9 cellular contexts compared by ENCODE assay signal in genomic region chr3:8658326-8659212, GRCh38. TPM values are rescaled to one million over a fixed set of nuclear protein-coding genes. Genes with fewer than 3 reads are reported as not detected.
DNase-seq lines count a peak whose midpoint lies in the region; ATAC-seq, FAIRE-seq and TF ChIP-seq lines count a peak whose summit lies in the region.
"Had no signal": no experiment of that assay in that cellular context is flagged by ENCODE, and none has a peak within 500 bp of the region (broad histone marks: within the 10 kb centered on the region; RNA-seq: fewer than 3 reads in every experiment).

No MANE protein-coding gene starts in this region.

- peaks cover 2% of the 10 kb centered on the region for H3K9me3 Mint-ChIP-seq in glutamatergic neuron (ENCODE audit: unreplicated experiment)

- no peak for FAIRE-seq in K562 (lab: Jason Lieb, UNC)

- POLR2A ChIA-PET in K562 (lab: Yijun Ruan, JAX), result no interaction called here

- H3K4me1 ChIP-seq in K562 (replicated peaks in 1 of 2; ENCODE audit: control insufficient read depth in 2 of 2, insufficient read depth in 2 of 2, low read length in 2 of 2), result no peaks in the 10 kb centered on the region; a peak in 2 of 5 replicates
- peaks cover 7% of the 10 kb centered on the region for H3K4me1 ChIP-seq in mucosa of descending colon (ENCODE audit: low read depth)

- H3K4me3 ChIP-seq in K562 (no peak overlapping the region), mucosa of descending colon (no peak overlapping the region)
- H3K4me3 ChIP-seq: suprapubic skin had no signal

- peaks cover 2% of the 10 kb centered on the region for H3K9me1 ChIP-seq in K562 (ENCODE audit: control insufficient read depth, insufficient read depth, low read length)

- H3K9ac ChIP-seq in K562 (ENCODE audit: insufficient read depth in 1 of 2, low read depth in 2 of 2, low read length in 2 of 2), result 0 out of 4 replicates have a peak overlapping the region, but pooled peaks of 1 of the 2 experiments have one; percentile 36

- no peaks in the 10 kb centered on the region for H3K36me3 Mint-ChIP-seq in glutamatergic neuron (ENCODE audit: unreplicated experiment)

- no peak overlapping the region for H2AFZ ChIP-seq in K562 (ENCODE audit: low read depth, low read length)

- TF ChIP-seq CTCF in K562 (IDR thresholded peaks at IDR 0.05 in 2 of 3, conservative IDR thresholded peaks at IDR 0.05 in 1 of 3; ENCODE audit: insufficient read depth in 2 of 3, low read depth in 1 of 3, low read length in 3 of 3) (no peak), mucosa of descending colon (IDR thresholded peaks at IDR 0.05) (no peak), glutamatergic neuron (IDR thresholded peaks at IDR 0.05; ENCODE audit: partially characterized antibody, unreplicated experiment) (no peak)

- no peaks in the 10 kb centered on the region for H3K79me2 ChIP-seq in K562 (ENCODE audit: control insufficient read depth, insufficient read depth, low read length)

- CTCF ChIA-PET in K562 (lab: Yijun Ruan, JAX; ENCODE audit: low intra/inter-chr PET ratio), result no interaction called here

- H4K20me1 ChIP-seq in K562 (replicated peaks; ENCODE audit: control insufficient read depth, insufficient read depth, low read length), result no peaks in the 10 kb centered on the region

- BruUV-seq in K562 (replicated peaks; lab: Mats Ljungman, UMichigan), result no TSS peak

- peak; percentile 67 for DNase-seq in H4 (ENCODE audit: low spot score)
- DNase-seq in M059J (ENCODE audit: low read depth), result peak; percentile 69
- DNase-seq in K562 (ENCODE audit: extremely low read depth in 1 of 4, low spot score in 3 of 4), result peak in 1 of 4 experiments; percentile 27
- DNase-seq in mucosa of descending colon, result peak in 2 of 3 donors; percentile 45 to 55
- no peak for DNase-seq in stimulated activated naive CD4-positive, alpha-beta T cell (lab: John Stamatoyannopoulos, UW)
- DNase-seq in glutamatergic neuron, result no peak
- no peak for DNase-seq in activated effector memory CD4-positive, alpha-beta T cell treated with anti-CD3 and anti-CD28 coated beads, Interleukin-2, amount 50 U/mL, for 16 hours

- H3K9me3 ChIP-seq in K562 (replicated peaks; ENCODE audit: control insufficient read depth, insufficient read depth, low read depth, low read length), result no peaks in the 10 kb centered on the region
- H3K9me3 ChIP-seq in mucosa of descending colon, result no peaks in the 10 kb centered on the region
- H3K9me3 ChIP-seq: suprapubic skin had no signal

- ATAC-seq in GM18499 (IDR thresholded peaks at IDR 0.05; ENCODE audit: insufficient read depth, unreplicated experiment) (peak; percentile 74), K562 (no peak), mucosa of descending colon (peak; percentile 82)

- H3K4me2 ChIP-seq in K562 (ENCODE audit: insufficient read depth, low read length), result no peak overlapping the region

- WGBS in K562 (ENCODE audit: insufficient coverage, low coverage, missing lambda C conversion rate), result 2% methylated on average over 11 of the region's 11 CpGs

- in situ Hi-C loops in K562 (cut with MboI), result no loop called here

- no peak for TF ChIP-seq POLR2A in K562 (conservative IDR thresholded peaks at IDR 0.05)

- H3K27ac ChIP-seq in K562 (ENCODE audit: extremely low read depth, low read depth, low read length), result no peak overlapping the region
- H3K27ac ChIP-seq: suprapubic skin had no signal

- no peak overlapping the region for H3K4me3 Mint-ChIP-seq in glutamatergic neuron (ENCODE audit: unreplicated experiment)

- intact Hi-C loops in K562 (cut with micrococcal nuclease) (no loop called here), mucosa of descending colon (cut with DNase I, micrococcal nuclease) (no loop called here)

- no peak overlapping the region for H3K27ac Mint-ChIP-seq in glutamatergic neuron (ENCODE audit: unreplicated experiment)

- TF ChIP-seq EP300 in K562 (IDR thresholded peaks at IDR 0.05; ENCODE audit: low read length), result no peak

- H3K27me3 Mint-ChIP-seq in glutamatergic neuron (ENCODE audit: unreplicated experiment), result no peaks in the 10 kb centered on the region

- H3K27me3 ChIP-seq in K562 (ENCODE audit: control insufficient read depth in 2 of 2, insufficient read depth in 2 of 2, low read length in 2 of 2), result peaks cover 13 to 60% of the 10 kb centered on the region in 2 experiments
- H3K27me3 ChIP-seq: suprapubic skin had no signal

- no peak for TF ChIP-seq RAD21 in K562 (CRISPR knock-in tag; conservative IDR thresholded peaks at IDR 0.05 in 1 of 2, IDR thresholded peaks at IDR 0.05 in 1 of 2)

- peaks cover 7% of the 10 kb centered on the region for H3K4me1 Mint-ChIP-seq in glutamatergic neuron (ENCODE audit: low read depth, unreplicated experiment)

- H3K36me3 ChIP-seq in K562 (ENCODE audit: control insufficient read depth, insufficient read depth, low read length), result no peaks in the 10 kb centered on the region
- H3K36me3 ChIP-seq in mucosa of descending colon (ENCODE audit: low read depth), result no peaks in the 10 kb centered on the region
- H3K36me3 ChIP-seq: suprapubic skin had no signal

TF ChIP-seq in K562, 482 proteins besides CTCF, POLR2A, EP300 and RAD21 (continues in another document):
- TF ChIP-seq CBX1 (IDR thresholded peaks at IDR 0.05; ENCODE audit: low read depth) (no peak), RFX1 (IDR thresholded peaks at IDR 0.05) (no peak), FOXO4 (CRISPR knock-in tag; IDR thresholded peaks at IDR 0.05) (no peak), BMI1 (IDR thresholded peaks at IDR 0.05; ENCODE audit: low read length) (no peak), RBFOX2 (IDR thresholded peaks at IDR 0.05; ENCODE audit: low read depth, low read length) (no peak), HDAC8 (tag; IDR thresholded peaks at IDR 0.05) (no peak), BRD9 (IDR thresholded peaks at IDR 0.05; ENCODE audit: low read depth, partially characterized antibody) (peak; percentile 84), ETS1 (conservative IDR thresholded peaks at IDR 0.05; ENCODE audit: control insufficient read depth, low read depth, low read length) (no peak), EHMT2 (IDR thresholded peaks at IDR 0.05) (no peak), NFE2 (IDR thresholded peaks at IDR 0.05; ENCODE audit: low read depth) (no peak), DLX4 (CRISPR knock-in tag; IDR thresholded peaks at IDR 0.05) (no peak), PML (IDR thresholded peaks at IDR 0.05; ENCODE audit: low read length) (no peak), U2AF1 (optimal IDR thresholded peaks at IDR 0.05; ENCODE audit: low read depth, low read length) (no peak), MEF2A (IDR thresholded peaks at IDR 0.05; ENCODE audit: control insufficient read depth, low read depth, low read length) (no peak), ZNF253 (CRISPR knock-in tag; conservative IDR thresholded peaks at IDR 0.05) (no peak), RBM25 (IDR thresholded peaks at IDR 0.05; ENCODE audit: low read depth, low read length, severe bottlenecking) (peak; percentile 80)

RNA-seq across cellular contexts. Expression of gene SSUH2, which starts 14.0 kb away (rescaled TPM):
- total RNA-seq in H4 (2014; rRNA removed; shearing (Covaris generic)), result 0.06 TPM in 1 of 2 replicates, not detected in the other
- total RNA-seq in M059J (2014; rRNA removed; shearing (Covaris generic)), result 0.05 TPM in 1 of 2 replicates, not detected in the other
- 0.46 TPM in 1 of 2 replicates, not detected in the other for total RNA-seq in K562 (2011; cell fraction: chromatin; rRNA removed; ENCODE audit: low replicate concordance)
- 0.17 and 0.26 TPM in 2 replicates for total RNA-seq in K562 (2011; cell fraction: nucleolus; rRNA removed)
- not detected in 2 replicates for total RNA-seq in K562 (2011; cell fraction: nucleoplasm; rRNA removed)
- total RNA-seq in K562 (2014; rRNA removed) (not detected in 2 replicates), K562 (2014; rRNA removed; fragmentation: Illumina TruSeq; extraction: Trizol) (not detected in 2 replicates), K562 (2015; rRNA removed; fragmentation: Illumina TruSeq; extraction: Trizol) (0.15 TPM in 1 of 2 replicates, not detected in the other), K562 (2021) (not detected in 2 replicates), mucosa of descending colon (1 to 10 TPM; 3.7 to 5.3 (median 4.5) TPM), glutamatergic neuron (ENCODE audit: unreplicated experiment) (0.66 TPM)
- polyA plus RNA-seq in K562 (2011; rRNA removed) (0.15 and 0.17 TPM in 2 replicates), K562 (2014; fragmentation: Illumina TruSeq; extraction: Trizol) (0.04 TPM in 1 of 2 replicates, not detected in the other), K562 (2014; fragmentation: Nextera tagmentation; extraction: Ambion mirVana) (under 1 TPM in 1 of 2 experiments, not detected in 1; 0.04 TPM), K562 (2014; rRNA removed) (not detected in 2 replicates)
- polyA plus RNA-seq in K562 (2011; cell fraction: cytosol; rRNA removed), result 0.12 TPM in 1 of 2 replicates, not detected in the other
- polyA plus RNA-seq in K562 (2011; cell fraction: nucleus; rRNA removed), result 0.55 and 0.69 TPM in 2 replicates
- polyA plus RNA-seq in K562 (2012), result 0.30 TPM in 1 of 2 replicates, not detected in the other
- polyA minus RNA-seq in K562 (2011; rRNA and poly(A)+ RNA removed), result not detected in 2 replicates
- not detected in 2 replicates for polyA minus RNA-seq in K562 (2011; cell fraction: cytosol; rRNA and poly(A)+ RNA removed)
- 0.22 TPM in 1 of 2 replicates, not detected in the other for polyA minus RNA-seq in K562 (2011; cell fraction: nucleus; rRNA and poly(A)+ RNA removed)

Comparison
In these comparisons a context has a peak if more than half of its experiments do, and no peak if none do; other contexts are left out.
1. DNase-seq: peak in H4 (single experiment), M059J (single experiment) and mucosa of descending colon (2 of 3); none in stimulated activated naive CD4-positive, alpha-beta T cell (0 of 6), glutamatergic neuron (single experiment) and activated effector memory CD4-positive, alpha-beta T cell treated with anti-CD3 and anti-CD28 coated beads, Interleukin-2, amount 50 U/mL, for 16 hours (single experiment).